Comparison of ENCODE assay signal across 2 cellular contexts in the genomic region with DNA sequence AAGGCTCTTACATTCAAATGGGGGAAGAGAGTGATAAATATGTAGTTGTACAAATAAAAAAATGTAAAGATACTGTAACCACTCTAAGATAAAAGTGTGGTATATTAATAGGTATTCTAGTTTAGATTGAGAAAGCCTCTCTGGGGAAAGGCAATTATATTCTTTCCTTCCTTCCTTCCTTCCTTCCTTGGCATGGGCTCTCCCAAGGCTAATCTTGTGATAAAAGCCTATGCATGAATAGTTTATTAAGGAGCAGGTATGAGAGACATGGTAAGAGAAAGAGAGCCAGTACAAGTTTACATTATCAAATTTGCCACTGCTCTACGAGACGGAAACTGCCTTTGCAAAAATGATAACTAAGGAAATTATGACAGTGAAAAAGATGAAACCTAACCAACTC.
TF ChIP-seq lines count a peak whose summit lies in the region.

No MANE protein-coding gene starts in this region.

TF ChIP-seq in SK-N-SH, 30 proteins besides CTCF, POLR2A, EP300 and RAD21 (continued from another document):
- TF ChIP-seq, protein P1, sequence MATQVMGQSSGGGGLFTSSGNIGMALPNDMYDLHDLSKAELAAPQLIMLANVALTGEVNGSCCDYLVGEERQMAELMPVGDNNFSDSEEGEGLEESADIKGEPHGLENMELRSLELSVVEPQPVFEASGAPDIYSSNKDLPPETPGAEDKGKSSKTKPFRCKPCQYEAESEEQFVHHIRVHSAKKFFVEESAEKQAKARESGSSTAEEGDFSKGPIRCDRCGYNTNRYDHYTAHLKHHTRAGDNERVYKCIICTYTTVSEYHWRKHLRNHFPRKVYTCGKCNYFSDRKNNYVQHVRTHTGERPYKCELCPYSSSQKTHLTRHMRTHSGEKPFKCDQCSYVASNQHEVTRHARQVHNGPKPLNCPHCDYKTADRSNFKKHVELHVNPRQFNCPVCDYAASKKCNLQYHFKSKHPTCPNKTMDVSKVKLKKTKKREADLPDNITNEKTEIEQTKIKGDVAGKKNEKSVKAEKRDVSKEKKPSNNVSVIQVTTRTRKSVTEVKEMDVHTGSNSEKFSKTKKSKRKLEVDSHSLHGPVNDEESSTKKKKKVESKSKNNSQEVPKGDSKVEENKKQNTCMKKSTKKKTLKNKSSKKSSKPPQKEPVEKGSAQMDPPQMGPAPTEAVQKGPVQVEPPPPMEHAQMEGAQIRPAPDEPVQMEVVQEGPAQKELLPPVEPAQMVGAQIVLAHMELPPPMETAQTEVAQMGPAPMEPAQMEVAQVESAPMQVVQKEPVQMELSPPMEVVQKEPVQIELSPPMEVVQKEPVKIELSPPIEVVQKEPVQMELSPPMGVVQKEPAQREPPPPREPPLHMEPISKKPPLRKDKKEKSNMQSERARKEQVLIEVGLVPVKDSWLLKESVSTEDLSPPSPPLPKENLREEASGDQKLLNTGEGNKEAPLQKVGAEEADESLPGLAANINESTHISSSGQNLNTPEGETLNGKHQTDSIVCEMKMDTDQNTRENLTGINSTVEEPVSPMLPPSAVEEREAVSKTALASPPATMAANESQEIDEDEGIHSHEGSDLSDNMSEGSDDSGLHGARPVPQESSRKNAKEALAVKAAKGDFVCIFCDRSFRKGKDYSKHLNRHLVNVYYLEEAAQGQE (IDR thresholded peaks at IDR 0.05; ENCODE audit: low read depth, low read length), result no peak

TF ChIP-seq in SK-N-SH treated with all-trans-retinoic acid at 6 μM for 48 hours, 23 proteins besides CTCF, POLR2A, EP300 and RAD21 (continued from another document):
- TF ChIP-seq, protein P2, sequence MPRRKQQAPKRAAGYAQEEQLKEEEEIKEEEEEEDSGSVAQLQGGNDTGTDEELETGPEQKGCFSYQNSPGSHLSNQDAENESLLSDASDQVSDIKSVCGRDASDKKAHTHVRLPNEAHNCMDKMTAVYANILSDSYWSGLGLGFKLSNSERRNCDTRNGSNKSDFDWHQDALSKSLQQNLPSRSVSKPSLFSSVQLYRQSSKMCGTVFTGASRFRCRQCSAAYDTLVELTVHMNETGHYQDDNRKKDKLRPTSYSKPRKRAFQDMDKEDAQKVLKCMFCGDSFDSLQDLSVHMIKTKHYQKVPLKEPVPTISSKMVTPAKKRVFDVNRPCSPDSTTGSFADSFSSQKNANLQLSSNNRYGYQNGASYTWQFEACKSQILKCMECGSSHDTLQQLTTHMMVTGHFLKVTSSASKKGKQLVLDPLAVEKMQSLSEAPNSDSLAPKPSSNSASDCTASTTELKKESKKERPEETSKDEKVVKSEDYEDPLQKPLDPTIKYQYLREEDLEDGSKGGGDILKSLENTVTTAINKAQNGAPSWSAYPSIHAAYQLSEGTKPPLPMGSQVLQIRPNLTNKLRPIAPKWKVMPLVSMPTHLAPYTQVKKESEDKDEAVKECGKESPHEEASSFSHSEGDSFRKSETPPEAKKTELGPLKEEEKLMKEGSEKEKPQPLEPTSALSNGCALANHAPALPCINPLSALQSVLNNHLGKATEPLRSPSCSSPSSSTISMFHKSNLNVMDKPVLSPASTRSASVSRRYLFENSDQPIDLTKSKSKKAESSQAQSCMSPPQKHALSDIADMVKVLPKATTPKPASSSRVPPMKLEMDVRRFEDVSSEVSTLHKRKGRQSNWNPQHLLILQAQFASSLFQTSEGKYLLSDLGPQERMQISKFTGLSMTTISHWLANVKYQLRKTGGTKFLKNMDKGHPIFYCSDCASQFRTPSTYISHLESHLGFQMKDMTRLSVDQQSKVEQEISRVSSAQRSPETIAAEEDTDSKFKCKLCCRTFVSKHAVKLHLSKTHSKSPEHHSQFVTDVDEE (CRISPR knock-in tag; IDR thresholded peaks at IDR 0.05), result no peak
- TF ChIP-seq GLIS3 (CRISPR knock-in tag; IDR thresholded peaks at IDR 0.05) (no peak), SNAI2 (CRISPR knock-in tag; IDR thresholded peaks at IDR 0.05) (no peak), ZC3H10 (CRISPR knock-in tag; IDR thresholded peaks at IDR 0.05) (no peak), ARNTL (CRISPR knock-in tag; IDR thresholded peaks at IDR 0.05; ENCODE audit: borderline replicate concordance, low read depth) (no peak)
- TF ChIP-seq, protein P3, sequence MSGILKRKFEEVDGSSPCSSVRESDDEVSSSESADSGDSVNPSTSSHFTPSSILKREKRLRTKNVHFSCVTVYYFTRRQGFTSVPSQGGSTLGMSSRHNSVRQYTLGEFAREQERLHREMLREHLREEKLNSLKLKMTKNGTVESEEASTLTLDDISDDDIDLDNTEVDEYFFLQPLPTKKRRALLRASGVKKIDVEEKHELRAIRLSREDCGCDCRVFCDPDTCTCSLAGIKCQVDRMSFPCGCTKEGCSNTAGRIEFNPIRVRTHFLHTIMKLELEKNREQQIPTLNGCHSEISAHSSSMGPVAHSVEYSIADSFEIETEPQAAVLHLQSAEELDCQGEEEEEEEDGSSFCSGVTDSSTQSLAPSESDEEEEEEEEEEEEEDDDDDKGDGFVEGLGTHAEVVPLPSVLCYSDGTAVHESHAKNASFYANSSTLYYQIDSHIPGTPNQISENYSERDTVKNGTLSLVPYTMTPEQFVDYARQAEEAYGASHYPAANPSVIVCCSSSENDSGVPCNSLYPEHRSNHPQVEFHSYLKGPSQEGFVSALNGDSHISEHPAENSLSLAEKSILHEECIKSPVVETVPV (CRISPR knock-in tag; IDR thresholded peaks at IDR 0.05), result no peak
TF ChIP-seq in SK-N-SH treated with all-trans-retinoic acid at 6 μM for 48 hours: peak in this region for 0.
